11 cellular contexts compared by ENCODE assay signal in genomic region chr5:151212361-151212899, GRCh38. TPM values are rescaled to one million over a fixed set of nuclear protein-coding genes. Genes with fewer than 3 reads are reported as not detected.
DNase-seq lines count a peak whose midpoint lies in the region; ATAC-seq and TF ChIP-seq lines count a peak whose summit lies in the region.
"Had no signal": no experiment of that assay in that cellular context is flagged by ENCODE, and none has a peak within 500 bp of the region (broad histone marks: within the 10 kb centered on the region; RNA-seq: fewer than 3 reads in every experiment).

No MANE protein-coding gene starts in this region.

- H2AK5ac ChIP-seq in trophoblast cell (ENCODE audit: low read length): no peak overlapping the region

- no peak for DNase-seq in GM12864 (ENCODE audit: low read depth)
- no peak for DNase-seq in activated naive CD8-positive, alpha-beta T cell treated with anti-CD3 and anti-CD28 coated beads for 36 hours
- peak in 1 of 2 donors; percentile 38 for DNase-seq in trophoblast cell
- DNase-seq in NCI-H82 (lab: John Stamatoyannopoulos, UW): no peak
- DNase-seq in NCI-H2029 treated with DMSO at 0.1 percent for 48 hours (lab: John Stamatoyannopoulos, UW): no peak
- no peak for DNase-seq in cerebellar cortex (ENCODE audit: low spot score)
- DNase-seq: DMS53, NCI-H1417 treated with DMSO at 0.1 percent for 48 hours had no signal

- H3K79me2 ChIP-seq in trophoblast cell (ENCODE audit: control insufficient read depth, insufficient read depth, low read length, poor library complexity): no peaks in the 10 kb centered on the region

- H3K36me3 Mint-ChIP-seq in activated naive CD8-positive, alpha-beta T cell treated with anti-CD3 and anti-CD28 coated beads for 36 hours: peaks cover 55% of the 10 kb centered on the region

- ATAC-seq in HG02763 (IDR thresholded peaks at IDR 0.05; ENCODE audit: unreplicated experiment) (peak; percentile 2), GM19395 (IDR thresholded peaks at IDR 0.05; ENCODE audit: unreplicated experiment) (no peak)

- no peak overlapping the region for H3K9ac ChIP-seq in trophoblast cell (ENCODE audit: low read length)

- no CpG with 5 or more reads among the region's 3 CpGs for WGBS in trophoblast cell (ENCODE audit: extremely low coverage, insufficient coverage, insufficient read length)

- H3K27me3 Mint-ChIP-seq in activated naive CD8-positive, alpha-beta T cell treated with anti-CD3 and anti-CD28 coated beads for 36 hours: no peaks in the 10 kb centered on the region

- H3K36me3 ChIP-seq in trophoblast cell (ENCODE audit: control insufficient read depth in 1 of 2, insufficient read depth in 2 of 2, low read length in 2 of 2): no peaks in the 10 kb centered on the region
- H3K36me3 ChIP-seq: right lobe of liver had no signal

- no peaks in the 10 kb centered on the region for H3K27me3 ChIP-seq in trophoblast cell (ENCODE audit: insufficient read depth, low read length)
- H3K27me3 ChIP-seq: right lobe of liver had no signal

- H3K4me3 Mint-ChIP-seq in activated naive CD8-positive, alpha-beta T cell treated with anti-CD3 and anti-CD28 coated beads for 36 hours: peak overlapping the region; percentile 93

- peak overlapping the region; percentile 2 for H3K14ac ChIP-seq in trophoblast cell (ENCODE audit: low read length)

- H3K4me2 ChIP-seq in trophoblast cell (ENCODE audit: low read length): no peak overlapping the region

- H4K8ac ChIP-seq in trophoblast cell (ENCODE audit: low read depth, low read length): no peak overlapping the region

- no peak overlapping the region for H3K4ac ChIP-seq in trophoblast cell (ENCODE audit: low read depth, low read length)

- no peak overlapping the region for H2BK120ac ChIP-seq in trophoblast cell (ENCODE audit: insufficient read depth, low read length, poor library complexity)

- peaks cover 12% of the 10 kb centered on the region for H3K79me1 ChIP-seq in trophoblast cell (ENCODE audit: low read length)

- H2BK12ac ChIP-seq in trophoblast cell (ENCODE audit: low read length): no peak overlapping the region

- no peaks in the 10 kb centered on the region for H3K9me3 ChIP-seq in trophoblast cell (ENCODE audit: insufficient read depth, low read depth, low read length)
- H3K9me3 ChIP-seq: right lobe of liver had no signal

- H3K4me1 ChIP-seq in trophoblast cell (ENCODE audit: control insufficient read depth in 1 of 2, insufficient read depth in 2 of 2, low read length in 2 of 2): peaks cover 30 to 38% of the 10 kb centered on the region in 2 experiments

- no peak overlapping the region for H2BK5ac ChIP-seq in trophoblast cell (ENCODE audit: low read depth, low read length, poor library complexity)

- H2AFZ ChIP-seq in trophoblast cell (ENCODE audit: insufficient read depth, low read length, poor library complexity): no peak overlapping the region

- no peaks in the 10 kb centered on the region for H3K9me3 Mint-ChIP-seq in activated naive CD8-positive, alpha-beta T cell treated with anti-CD3 and anti-CD28 coated beads for 36 hours

- peak overlapping the region; percentile 33 for H4K91ac ChIP-seq in trophoblast cell (ENCODE audit: low read depth, low read length)

- H3K23ac ChIP-seq in trophoblast cell (ENCODE audit: low read length): no peak overlapping the region

- peak overlapping the region; percentile 95 for H3K27ac Mint-ChIP-seq in activated naive CD8-positive, alpha-beta T cell treated with anti-CD3 and anti-CD28 coated beads for 36 hours

- no peak overlapping the region for H4K12ac ChIP-seq in trophoblast cell (ENCODE audit: low read depth, low read length)

- TF ChIP-seq CTCF in GM12864 (IDR thresholded peaks at IDR 0.05; ENCODE audit: low read depth, low read length, missing control alignments): no peak

- no peak overlapping the region for H3K27ac ChIP-seq in trophoblast cell (ENCODE audit: low read depth, low read length)

- H3K4me3 ChIP-seq in GM12864 (ENCODE audit: low read depth, low read length): peak overlapping the region; percentile 66
- H3K4me3 ChIP-seq in trophoblast cell (ENCODE audit: low read depth, low read length): no peak overlapping the region
- H3K4me3 ChIP-seq: right lobe of liver had no signal

- H3K18ac ChIP-seq in trophoblast cell (ENCODE audit: low read length): no peak overlapping the region

- H3K4me1 Mint-ChIP-seq in activated naive CD8-positive, alpha-beta T cell treated with anti-CD3 and anti-CD28 coated beads for 36 hours: peaks cover 84% of the 10 kb centered on the region

RNA-seq across cellular contexts. Expression of gene CCDC69, which starts 11.5 kb away (rescaled TPM):
- 10 to 100 TPM; 27.5 to 29.6 TPM for total RNA-seq in activated naive CD8-positive, alpha-beta T cell treated with anti-CD3 and anti-CD28 coated beads for 36 hours
- polyA plus RNA-seq in trophoblast cell (2013): 9.9 and 10.2 TPM in 2 replicates

RNA-seq across cellular contexts. Expression of gene GM2A, which starts 40.6 kb away (rescaled TPM):
- total RNA-seq in activated naive CD8-positive, alpha-beta T cell treated with anti-CD3 and anti-CD28 coated beads for 36 hours: 10 to 100 TPM; 18.0 to 18.8 TPM
- polyA plus RNA-seq in trophoblast cell (2013): 103 and 109 TPM in 2 replicates

RNA-seq across cellular contexts. Expression of gene ANXA6, which starts 54.9 kb away (rescaled TPM):
- total RNA-seq in activated naive CD8-positive, alpha-beta T cell treated with anti-CD3 and anti-CD28 coated beads for 36 hours: 100 to 1,000 TPM; 407 to 417 TPM
- polyA plus RNA-seq in trophoblast cell (2013): 81.4 and 88.5 TPM in 2 replicates
